Comparison of ENCODE assay signal across 1 cellular context in the genomic region with DNA sequence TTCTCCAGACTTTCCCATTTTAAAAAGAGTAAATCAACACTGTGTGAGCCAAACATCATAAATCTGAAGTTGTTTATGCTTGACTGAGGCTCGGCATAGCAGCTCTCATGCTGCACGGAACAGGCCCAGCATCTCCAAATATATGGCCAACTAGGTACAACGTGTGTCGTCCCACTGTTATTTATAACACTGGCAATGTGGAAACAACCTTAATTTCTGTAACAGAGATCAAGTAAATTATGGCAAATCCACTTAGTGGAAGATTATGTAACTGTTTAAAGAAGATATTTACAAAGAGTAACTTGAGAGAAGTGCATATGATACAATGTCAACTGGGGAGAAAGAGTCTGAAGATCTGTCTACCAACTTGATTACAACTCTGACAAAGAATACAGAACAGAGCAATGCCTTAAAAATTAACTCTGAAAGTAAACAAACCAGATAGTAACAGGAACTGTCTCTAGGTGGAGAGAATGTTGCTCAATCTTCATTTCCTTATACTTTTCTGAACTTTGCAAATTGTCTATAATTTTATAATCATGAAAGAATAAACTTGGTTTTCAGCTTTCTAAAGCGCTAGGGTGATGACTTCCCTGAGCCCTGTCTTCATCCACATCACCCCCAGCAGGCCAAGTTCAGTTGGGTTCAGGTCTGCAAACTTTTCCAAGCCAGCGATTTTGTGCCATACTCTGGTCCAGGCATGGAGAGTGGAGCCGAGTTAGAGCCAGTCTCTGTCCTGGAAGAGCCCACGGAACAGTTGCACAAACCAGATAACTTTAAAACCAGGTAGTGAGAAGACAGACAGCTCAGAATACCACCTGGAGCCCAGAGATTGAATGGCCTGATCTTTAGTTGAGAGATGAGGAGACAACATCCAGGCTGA.
A peak's percentile ranks its signal among the peaks of the same experiment; 100 is the strongest.
TF ChIP-seq lines count a peak whose summit lies in the region.

No MANE protein-coding gene starts in this region.

TF ChIP-seq in HepG2, 621 proteins besides CTCF, POLR2A, EP300 and RAD21 (continued from another document):
- peak; percentile 7; the same call in 1 of the 2 replicates for TF ChIP-seq ARID5B (CRISPR knock-in tag; IDR thresholded peaks at IDR 0.05)
